ENCODE assay signal across 8 cellular contexts in genomic region chr2:96208144-96209010, GRCh38. TPM values are rescaled to one million over a fixed set of nuclear protein-coding genes. Genes with fewer than 3 reads are reported as not detected.
A peak's percentile ranks its signal among the peaks of the same experiment; 100 is the strongest.
DNase-seq lines count a peak whose midpoint lies in the region; TF ChIP-seq lines count a peak whose summit lies in the region.

A gene with protein sequence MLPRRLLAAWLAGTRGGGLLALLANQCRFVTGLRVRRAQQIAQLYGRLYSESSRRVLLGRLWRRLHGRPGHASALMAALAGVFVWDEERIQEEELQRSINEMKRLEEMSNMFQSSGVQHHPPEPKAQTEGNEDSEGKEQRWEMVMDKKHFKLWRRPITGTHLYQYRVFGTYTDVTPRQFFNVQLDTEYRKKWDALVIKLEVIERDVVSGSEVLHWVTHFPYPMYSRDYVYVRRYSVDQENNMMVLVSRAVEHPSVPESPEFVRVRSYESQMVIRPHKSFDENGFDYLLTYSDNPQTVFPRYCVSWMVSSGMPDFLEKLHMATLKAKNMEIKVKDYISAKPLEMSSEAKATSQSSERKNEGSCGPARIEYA (minus strand): TSS chr2:96208827. CDS start chr2:96208434, 393 bp downstream.

- in situ Hi-C loops in G401 (cut with HindIII; ENCODE audit: low sequenced_read_pairs) = no loop called here

- peak within 1 kb of the TSS; percentile 26 for H3K23ac ChIP-seq in H9 (ENCODE audit: insufficient read length, low read depth, low read length)

- peak within 1 kb of the TSS; percentile 92 to 96 (median 94) for H3K27ac Mint-ChIP-seq in H9

- H2BK20ac ChIP-seq in H9 (ENCODE audit: low read depth, low read length, poor library complexity, severe bottlenecking) = no peak within 1 kb of the TSS

- peaks cover 6% of the 10 kb centered on the region; the same call in 1 of the 2 replicates for H3K4me1 ChIP-seq in H9 (ENCODE audit: insufficient read depth, low read length)
- H3K4me1 ChIP-seq in MM.1S (ENCODE audit: low read length) = peaks cover 26% of the 10 kb centered on the region
- peaks cover 37 to 61% (median 56%) of the 10 kb centered on the region in 4 donors for H3K4me1 ChIP-seq in stomach

- no peak within 1 kb of the TSS for H2BK5ac ChIP-seq in H9 (ENCODE audit: insufficient read length, low read length)

- H3K4me1 Mint-ChIP-seq in H9 = peaks cover 46 to 48% of the 10 kb centered on the region in 2 experiments

- H3K4me2 ChIP-seq in H9 (ENCODE audit: insufficient read depth, insufficient read length, low read length) = peak within 1 kb of the TSS; percentile 90
- peak within 1 kb of the TSS; percentile 79 for H3K4me2 ChIP-seq in MM.1S (ENCODE audit: low read depth, low read length)
- peak within 1 kb of the TSS; percentile 71 for H3K4me2 ChIP-seq in neural cell (ENCODE audit: low read length)

- H2BK15ac ChIP-seq in H9 (ENCODE audit: low read depth, low read length) = no peak within 1 kb of the TSS

- peak within 1 kb of the TSS; percentile 82 to 99 for H3K4me3 Mint-ChIP-seq in H9

- peak; percentile 22 for TF ChIP-seq EP300 in neural cell (conservative IDR thresholded peaks at IDR 0.05; ENCODE audit: poor library complexity, severe bottlenecking)
- no peak for TF ChIP-seq EP300 in stomach (IDR thresholded peaks at IDR 0.05)

- no peak within 1 kb of the TSS for H4K5ac ChIP-seq in H9 (ENCODE audit: insufficient read length, low read depth, low read length)

- H2AK5ac ChIP-seq in H9 (ENCODE audit: insufficient read length, low read length) = no peak within 1 kb of the TSS

- no peak within 1 kb of the TSS for H4K91ac ChIP-seq in H9 (ENCODE audit: insufficient read length, low read depth, low read length)

- peak within 1 kb of the TSS; percentile 88 for H3K4me3 ChIP-seq in MM.1S (ENCODE audit: low read length)
- peak within 1 kb of the TSS; percentile 92 for H3K4me3 ChIP-seq in neural cell (ENCODE audit: low read length)
- H3K4me3 ChIP-seq in stomach = peak within 1 kb of the TSS; percentile 71 to 98 (median 88)

- no peak within 1 kb of the TSS for H3K56ac ChIP-seq in H9 (ENCODE audit: insufficient read length, low read depth, low read length)

- DNase-seq in G401 (ENCODE audit: low spot score) = peak; percentile 97
- DNase-seq in H9 = peak; percentile 98
- DNase-seq in MM.1S = peak; percentile 99
- DNase-seq in SIG-M5 (lab: John Stamatoyannopoulos, UW) = peak; percentile 70
- peak; percentile 93 for DNase-seq in activated gamma-delta T cell (lab: John Stamatoyannopoulos, UW)
- peak; percentile 94 for DNase-seq in fibroblast of the conjunctiva (ENCODE audit: low read depth)
- peak; percentile 100 for DNase-seq in stomach

- H3F3A ChIP-seq in MM.1S (ENCODE audit: insufficient read depth, low read length) (peaks cover 27% of the 10 kb centered on the region), neural cell (ENCODE audit: insufficient read depth, low read length, poor library complexity, severe bottlenecking) (no peaks in the 10 kb centered on the region)

- peak in 2 of 4 donors; percentile 72 to 87 for TF ChIP-seq POLR2A in stomach (IDR thresholded peaks at IDR 0.05)

- H3K9me2 ChIP-seq in MM.1S (replicated peaks; ENCODE audit: insufficient read depth, low read length) (no peaks in the 10 kb centered on the region), neural cell (ENCODE audit: insufficient read depth, low read length) (no peaks in the 10 kb centered on the region)

- H3K14ac ChIP-seq in H9 (ENCODE audit: insufficient read depth, low read length) = peak within 1 kb of the TSS; percentile 86

- no peak for TF ChIP-seq RAD21 in neural cell (conservative IDR thresholded peaks at IDR 0.05)

- no peaks in the 10 kb centered on the region for H3K27me3 Mint-ChIP-seq in H9 (ENCODE audit: low read depth)

- H3T11ph ChIP-seq in H9 (ENCODE audit: low read length) = no peak within 1 kb of the TSS

- H3K9me3 ChIP-seq in H9 (ENCODE audit: control insufficient read depth, low read depth, low read length) (no peaks in the 10 kb centered on the region), MM.1S (replicated peaks; ENCODE audit: insufficient read depth, low read length) (no peaks in the 10 kb centered on the region), neural cell (ENCODE audit: low read length) (no peaks in the 10 kb centered on the region), stomach (no peaks in the 10 kb centered on the region)

- peaks cover 41% of the 10 kb centered on the region for H3K79me2 ChIP-seq in H9 (ENCODE audit: insufficient read depth, low read length)
- peaks cover 67% of the 10 kb centered on the region for H3K79me2 ChIP-seq in MM.1S (ENCODE audit: low read length)
- H3K79me2 ChIP-seq in neural cell (replicated peaks; ENCODE audit: insufficient read depth, low read length) = peaks cover 47% of the 10 kb centered on the region

- peaks cover 0 to 3% of the 10 kb centered on the region in 2 experiments; a peak in 2 of 5 replicates for H3K9me3 Mint-ChIP-seq in H9

- no peak within 1 kb of the TSS for H3K4ac ChIP-seq in H9 (ENCODE audit: low read depth, low read length)

- H3K9ac ChIP-seq in H9 (ENCODE audit: extremely low read depth, insufficient read length, low read length) = peak within 1 kb of the TSS; percentile 86
- H3K9ac ChIP-seq in MM.1S (ENCODE audit: low read length) = peak within 1 kb of the TSS; percentile 98
- peak within 1 kb of the TSS; percentile 91 for H3K9ac ChIP-seq in neural cell (ENCODE audit: low read length)

- H3K79me1 ChIP-seq in H9 (ENCODE audit: insufficient read depth, low read depth, low read length, poor library complexity, severe bottlenecking) = no peaks in the 10 kb centered on the region

- no CpG with 5 or more reads among the region's 100 CpGs for WGBS in H9 (ENCODE audit: extremely low coverage, insufficient read length, low lambda C conversion rate)
- 0 to 1% (median 0%) methylated on average over 17 to 100 of the region's 100 CpGs for WGBS in stomach, 5 donors

- no peak within 1 kb of the TSS for H2BK12ac ChIP-seq in H9 (ENCODE audit: insufficient read length, low read depth, low read length)

- intact Hi-C loops in stomach (cut with DNase I; ENCODE audit: low total_unique reads) = no loop called here

- H4K8ac ChIP-seq in H9 (replicated peaks; ENCODE audit: insufficient read length, low read depth, low read length) = no peak within 1 kb of the TSS

- H2BK120ac ChIP-seq in H9 (ENCODE audit: low read depth, low read length, poor library complexity, severe bottlenecking) = no peak within 1 kb of the TSS

- no peaks in the 10 kb centered on the region for H3K36me3 ChIP-seq in MM.1S (replicated peaks; ENCODE audit: insufficient read depth, low read length)
- no peaks in the 10 kb centered on the region for H3K36me3 ChIP-seq in neural cell (ENCODE audit: insufficient read depth, low read length)
- no peaks in the 10 kb centered on the region for H3K36me3 ChIP-seq in stomach

- H4K20me1 ChIP-seq in H9 (ENCODE audit: control insufficient read depth, insufficient read depth, insufficient read length) = no peaks in the 10 kb centered on the region
- peaks cover 40% of the 10 kb centered on the region for H4K20me1 ChIP-seq in MM.1S (ENCODE audit: insufficient read depth, low read length)
- H4K20me1 ChIP-seq in neural cell (ENCODE audit: insufficient read depth) = no peaks in the 10 kb centered on the region

- TF ChIP-seq CTCF in H9 (conservative IDR thresholded peaks at IDR 0.05) (no peak), MM.1S (IDR thresholded peaks at IDR 0.05; ENCODE audit: low read length) (no peak), neural cell (IDR thresholded peaks at IDR 0.05; ENCODE audit: poor library complexity, severe bottlenecking) (peak; percentile 53), stomach (IDR thresholded peaks at IDR 0.05) (peak in 1 of 7 experiments; percentile 26)

- H3K27ac ChIP-seq in H9 (ENCODE audit: insufficient read length, low read depth, low read length) (no peak within 1 kb of the TSS), MM.1S (ENCODE audit: low read length) (peak within 1 kb of the TSS; percentile 95), neural cell (ENCODE audit: low read length) (peak within 1 kb of the TSS; percentile 86), stomach (peak within 1 kb of the TSS; percentile 95 to 99 (median 96))

- H3K36me3 Mint-ChIP-seq in H9 (ENCODE audit: insufficient read depth in 1 of 3, low read depth in 3 of 3) = peaks cover 9 to 17% (median 15%) of the 10 kb centered on the region in 3 experiments; a peak in 6 of 7 replicates

- H3K18ac ChIP-seq in H9 (ENCODE audit: insufficient read length, low read depth, low read length) = peak within 1 kb of the TSS; percentile 89

- H3K27me3 ChIP-seq in H9 (ENCODE audit: insufficient read depth, low read length) (no peaks in the 10 kb centered on the region), MM.1S (replicated peaks; ENCODE audit: insufficient read depth, low read length) (no peaks in the 10 kb centered on the region), neural cell (ENCODE audit: insufficient read depth, low read depth, low read length) (no peaks in the 10 kb centered on the region), stomach (no peaks in the 10 kb centered on the region)

- H3K23me2 ChIP-seq in H9 (ENCODE audit: insufficient read length, low read depth, low read length, poor library complexity, severe bottlenecking) = peaks cover 10% of the 10 kb centered on the region

- H2AFZ ChIP-seq in H9 (ENCODE audit: low read length) = no peak within 1 kb of the TSS
- H2AFZ ChIP-seq in MM.1S (ENCODE audit: low read length) = peak within 1 kb of the TSS; percentile 67
- H2AFZ ChIP-seq in neural cell (ENCODE audit: low read depth, low read length) = peak within 1 kb of the TSS; percentile 87

TF ChIP-seq in neural cell, 6 proteins besides CTCF, POLR2A, EP300 and RAD21 (continues in another document):
- TF ChIP-seq POLR2AphosphoS5 (IDR thresholded peaks at IDR 0.05) (peak; percentile 90), SMC3 (conservative IDR thresholded peaks at IDR 0.05; ENCODE audit: poor library complexity) (peak; percentile 50)

RNA-seq across cellular contexts. Expression of the gene that starts here (rescaled TPM):
- total RNA-seq in G401 (2014; rRNA removed; shearing (Covaris generic)) = 117 and 144 TPM in 2 replicates
- total RNA-seq in H9 (2021) (212 and 220 TPM in 2 replicates), stomach (100 to 1,000 TPM in 2 of 5 donors, 10 to 100 TPM in 3; 30.3 to 165 (median 87.5) TPM)
- polyA plus RNA-seq in neural cell (155 and 160 TPM in 2 replicates), stomach (10 to 100 TPM; 34.6 to 46.4 (median 43.1) TPM)
- 146 and 158 TPM in 2 replicates for polyA minus RNA-seq in neural cell
